ENCODE assay signal across 20 cellular contexts in genomic region chr5:80122599-80122998, GRCh38.
DNase-seq lines count a peak whose midpoint lies in the region; ATAC-seq, FAIRE-seq and TF ChIP-seq lines count a peak whose summit lies in the region.
"Had no signal": no experiment of that assay in that cellular context is flagged by ENCODE, and none has a peak within 500 bp of the region (broad histone marks: within the 10 kb centered on the region; RNA-seq: fewer than 3 reads in every experiment).

No MANE protein-coding gene starts in this region.

- H3K79me2 ChIP-seq in smooth muscle cell (ENCODE audit: low read depth): no peaks in the 10 kb centered on the region
- H3K79me2 ChIP-seq: parathyroid adenoma had no signal

- FAIRE-seq in kidney (lab: Jason Lieb, UNC): no peak
- FAIRE-seq: bronchial epithelial cell, endometrium had no signal

- H4K20me1 ChIP-seq in smooth muscle cell (ENCODE audit: low read depth): no peaks in the 10 kb centered on the region

- H3K4me1 ChIP-seq in lower lobe of right lung (peaks cover 24% of the 10 kb centered on the region), kidney (ENCODE audit: control insufficient read depth in 1 of 2, insufficient read depth in 1 of 2, low read depth in 1 of 2, low read length in 2 of 2) (no peaks in the 10 kb centered on the region), smooth muscle cell (ENCODE audit: low read depth) (peaks cover 8% of the 10 kb centered on the region)
- H3K4me1 ChIP-seq: parathyroid adenoma had no signal

- ATAC-seq in lower lobe of right lung: peak; percentile 50 to 64
- no peak for ATAC-seq in GM21529 (IDR thresholded peaks at IDR 0.05; ENCODE audit: unreplicated experiment)
- no peak for ATAC-seq in HG02870 (IDR thresholded peaks at IDR 0.05; ENCODE audit: unreplicated experiment)
- ATAC-seq: activated T-cell treated with anti-CD3 and anti-CD28 coated beads, Interleukin-2, amount 50 U/mL, for 4 hours had no signal

- H3K4me2 ChIP-seq in smooth muscle cell: no peak overlapping the region

- TF ChIP-seq CTCF in HL-60 (IDR thresholded peaks at IDR 0.05; ENCODE audit: insufficient read depth, low read length) (no peak), lower lobe of right lung (IDR thresholded peaks at IDR 0.05) (no peak), kidney (IDR thresholded peaks at IDR 0.05; ENCODE audit: borderline replicate concordance, extremely low read depth, insufficient read depth) (no peak), smooth muscle cell (IDR thresholded peaks at IDR 0.05; ENCODE audit: borderline replicate concordance, insufficient read depth, poor library complexity, severe bottlenecking) (no peak)

- H3K36me3 ChIP-seq in lower lobe of right lung (no peaks in the 10 kb centered on the region), kidney (ENCODE audit: control insufficient read depth in 1 of 2, insufficient read depth in 2 of 2, low read length in 2 of 2) (no peaks in the 10 kb centered on the region), smooth muscle cell (ENCODE audit: low read depth) (no peaks in the 10 kb centered on the region)
- H3K36me3 ChIP-seq: suprapubic skin had no signal

- H3K9me3 ChIP-seq in lower lobe of right lung: no peaks in the 10 kb centered on the region
- no peaks in the 10 kb centered on the region for H3K9me3 ChIP-seq in kidney (ENCODE audit: control insufficient read depth in 1 of 2, low read length in 2 of 2)
- H3K9me3 ChIP-seq in smooth muscle cell (replicated peaks; ENCODE audit: low read depth): no peaks in the 10 kb centered on the region
- H3K9me3 ChIP-seq: suprapubic skin had no signal

- intact Hi-C loops in lower lobe of right lung (cut with DNase I) (no loop called here), kidney (cut with DNase I) (no loop called here)

- no peak overlapping the region for H3K4me3 ChIP-seq in HL-60 (replicated peaks; ENCODE audit: insufficient read depth, low read length)
- no peak overlapping the region for H3K4me3 ChIP-seq in lower lobe of right lung
- H3K4me3 ChIP-seq in kidney (ENCODE audit: low read length in 2 of 2): no peak overlapping the region
- no peak overlapping the region for H3K4me3 ChIP-seq in smooth muscle cell
- H3K4me3 ChIP-seq: suprapubic skin had no signal

- no peak overlapping the region for H2AFZ ChIP-seq in smooth muscle cell (ENCODE audit: low read depth)
- H2AFZ ChIP-seq: parathyroid adenoma had no signal

- H3K27ac ChIP-seq in HL-60 (replicated peaks) (no peak overlapping the region), lower lobe of right lung (no peak overlapping the region), kidney (ENCODE audit: low read depth in 2 of 2, low read length in 2 of 2) (no peak overlapping the region), smooth muscle cell (ENCODE audit: low read depth) (no peak overlapping the region)
- H3K27ac ChIP-seq: parathyroid adenoma, suprapubic skin had no signal

- H3K9ac ChIP-seq in kidney (ENCODE audit: low read length in 2 of 2) (no peak overlapping the region), smooth muscle cell (ENCODE audit: low read depth) (no peak overlapping the region)
- H3K9ac ChIP-seq: parathyroid adenoma had no signal

- no peaks in the 10 kb centered on the region for H3K27me3 ChIP-seq in HL-60 (ENCODE audit: insufficient read depth, poor library complexity, severe bottlenecking)
- H3K27me3 ChIP-seq in lower lobe of right lung (ENCODE audit: low read depth): no peaks in the 10 kb centered on the region
- H3K27me3 ChIP-seq in smooth muscle cell (ENCODE audit: low read depth): no peaks in the 10 kb centered on the region
- H3K27me3 ChIP-seq: suprapubic skin had no signal

- peak; percentile 70 for DNase-seq in Ammon's horn (ENCODE audit: low spot score)
- DNase-seq in HL-60 (ENCODE audit: low read depth in 1 of 2, low spot score in 1 of 2): peak; percentile 60
- peak; percentile 68 for DNase-seq in SIG-M5 (lab: John Stamatoyannopoulos, UW)
- no peak for DNase-seq in lower lobe of right lung
- DNase-seq in kidney: no peak
- no peak for DNase-seq in smooth muscle cell (lab: John Stamatoyannopoulos, UW; ENCODE audit: unreplicated experiment)
- DNase-seq: activated naive CD4-positive, alpha-beta T cell treated with Interleukin-2 at 50 U/mL for 16 hours; activated T-cell treated with anti-CD3 and anti-CD28 coated beads, Interleukin-2, amount 50 U/mL, for 4 hours; amniotic stem cell; CD8-positive, alpha-beta memory T cell; GOT3; NCI-H1417 treated with DMSO at 0.1 percent for 48 hours; nephron progenitor cell; T-helper 1 cell had no signal

- H3F3A ChIP-seq in smooth muscle cell (ENCODE audit: low read depth): peaks cover 6% of the 10 kb centered on the region

- 91% methylated on average over 2 of the region's 2 CpGs for WGBS in smooth muscle cell (ENCODE audit: low lambda C conversion rate)

Comparison
In these comparisons a context has a peak if more than half of its experiments do, and no peak if none do; other contexts are left out.
1. DNase-seq: peak in Ammon's horn (single experiment), HL-60 (2 of 2) and SIG-M5 (single experiment); none in lower lobe of right lung (single experiment), kidney (single experiment) and smooth muscle cell (single experiment).
2. ATAC-seq: peak in lower lobe of right lung (2 of 2); none in GM21529 (single experiment) and HG02870 (single experiment).